ENCODE assay signal across 8 cellular contexts in the genomic region with DNA sequence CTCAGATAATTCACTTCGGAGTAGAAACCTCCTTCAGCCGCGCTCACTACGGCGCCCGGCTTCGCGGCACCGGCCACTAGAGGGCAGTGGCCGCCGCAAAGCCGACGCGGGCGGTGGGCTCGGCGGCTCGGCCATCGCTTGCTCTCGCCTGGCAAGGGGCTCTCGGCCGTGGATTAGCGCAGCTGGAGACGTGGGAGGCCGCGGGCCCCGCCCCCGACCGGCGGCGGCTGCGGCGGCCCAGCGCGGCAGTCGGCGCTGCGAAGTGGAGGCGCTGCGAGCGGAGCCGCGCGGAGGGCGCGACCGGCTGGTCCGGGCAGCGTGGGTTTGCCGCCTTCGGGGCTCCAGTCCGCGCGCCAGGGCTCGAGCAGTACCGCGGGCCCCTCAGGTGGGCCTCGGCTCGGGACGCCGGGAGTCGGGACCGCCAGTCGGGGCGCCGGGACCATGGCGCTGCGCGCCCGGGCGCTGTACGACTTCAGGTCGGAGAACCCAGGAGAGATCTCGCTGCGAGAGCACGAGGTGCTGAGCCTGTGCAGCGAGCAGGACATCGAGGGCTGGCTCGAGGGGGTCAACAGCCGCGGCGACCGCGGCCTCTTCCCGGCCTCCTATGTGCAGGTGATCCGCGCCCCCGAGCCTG. TPM values are rescaled to one million over a fixed set of nuclear protein-coding genes. Genes with fewer than 3 reads are reported as not detected.
A peak's percentile ranks its signal among the peaks of the same experiment; 100 is the strongest.
DNase-seq lines count a peak whose midpoint lies in the region; ATAC-seq, FAIRE-seq and TF ChIP-seq lines count a peak whose summit lies in the region.

A gene with protein sequence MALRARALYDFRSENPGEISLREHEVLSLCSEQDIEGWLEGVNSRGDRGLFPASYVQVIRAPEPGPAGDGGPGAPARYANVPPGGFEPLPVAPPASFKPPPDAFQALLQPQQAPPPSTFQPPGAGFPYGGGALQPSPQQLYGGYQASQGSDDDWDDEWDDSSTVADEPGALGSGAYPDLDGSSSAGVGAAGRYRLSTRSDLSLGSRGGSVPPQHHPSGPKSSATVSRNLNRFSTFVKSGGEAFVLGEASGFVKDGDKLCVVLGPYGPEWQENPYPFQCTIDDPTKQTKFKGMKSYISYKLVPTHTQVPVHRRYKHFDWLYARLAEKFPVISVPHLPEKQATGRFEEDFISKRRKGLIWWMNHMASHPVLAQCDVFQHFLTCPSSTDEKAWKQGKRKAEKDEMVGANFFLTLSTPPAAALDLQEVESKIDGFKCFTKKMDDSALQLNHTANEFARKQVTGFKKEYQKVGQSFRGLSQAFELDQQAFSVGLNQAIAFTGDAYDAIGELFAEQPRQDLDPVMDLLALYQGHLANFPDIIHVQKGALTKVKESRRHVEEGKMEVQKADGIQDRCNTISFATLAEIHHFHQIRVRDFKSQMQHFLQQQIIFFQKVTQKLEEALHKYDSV (plus strand): TSS at position 248 of the 634 bp plus-strand sequence. CDS start 194 bp downstream, at position 442.

- FAIRE-seq in urothelium cell line (lab: Jason Lieb, UNC): no peak

- peaks cover 32% of the 10 kb centered on the region for H3K36me3 Mint-ChIP-seq in T-helper 1 cell treated with Interleukin-12 subunit alpha and Interleukin-12 subunit beta and Interleukin-4 antibody, amounts not matched to agents 30 μg/mL and 1 μg/mL, for 36 hours (ENCODE audit: low read depth)

- in situ Hi-C loops in GM13976 (cut with MboI; ENCODE audit: low sequenced_read_pairs, unreplicated experiment): no loop called here

- peak within 1 kb of the TSS; percentile 67 for H3K27ac Mint-ChIP-seq in T-helper 1 cell treated with Interleukin-12 subunit alpha and Interleukin-12 subunit beta and Interleukin-4 antibody, amounts not matched to agents 30 μg/mL and 1 μg/mL, for 36 hours

- intact Hi-C loops in left ventricle myocardium superior (cut with micrococcal nuclease): loop anchor here (1.0 kb wide), 1 partner anchor 328 kb away; no protein-coding TSS in a partner anchor

- H3K27me3 Mint-ChIP-seq in T-helper 1 cell treated with Interleukin-12 subunit alpha and Interleukin-12 subunit beta and Interleukin-4 antibody, amounts not matched to agents 30 μg/mL and 1 μg/mL, for 36 hours (ENCODE audit: low read depth): peaks cover 17% of the 10 kb centered on the region

- TF ChIP-seq CTCF in GM13976 (IDR thresholded peaks at IDR 0.05; ENCODE audit: borderline replicate concordance, control extremely low read depth, extremely low read depth, insufficient read depth, missing control alignments): peak; percentile 97

- H3K4me3 Mint-ChIP-seq in T-helper 1 cell treated with Interleukin-12 subunit alpha and Interleukin-12 subunit beta and Interleukin-4 antibody, amounts not matched to agents 30 μg/mL and 1 μg/mL, for 36 hours: peak within 1 kb of the TSS; percentile 89

- DNase-seq in GM13976 (ENCODE audit: low spot score): peak; percentile 96
- DNase-seq in NCI-H1436 (lab: John Stamatoyannopoulos, UW): peak; percentile 89
- DNase-seq in amniotic stem cell (lab: John Stamatoyannopoulos, UW): peak; percentile 80
- peak; percentile 96 for DNase-seq in left ventricle myocardium superior
- DNase-seq in pulmonary artery endothelial cell (ENCODE audit: low read depth, low spot score): peak; percentile 79
- DNase-seq in urothelium cell line (ENCODE audit: low spot score): peak; percentile 93

- no peaks in the 10 kb centered on the region for H3K9me3 Mint-ChIP-seq in T-helper 1 cell treated with Interleukin-12 subunit alpha and Interleukin-12 subunit beta and Interleukin-4 antibody, amounts not matched to agents 30 μg/mL and 1 μg/mL, for 36 hours

- ATAC-seq in HG02840 (IDR thresholded peaks at IDR 0.05; ENCODE audit: low FRiP score, unreplicated experiment): peak; percentile 93
- ATAC-seq in left ventricle myocardium superior: peak; percentile 93

- H3K4me1 Mint-ChIP-seq in T-helper 1 cell treated with Interleukin-12 subunit alpha and Interleukin-12 subunit beta and Interleukin-4 antibody, amounts not matched to agents 30 μg/mL and 1 μg/mL, for 36 hours (ENCODE audit: low read depth): peaks cover 28% of the 10 kb centered on the region

RNA-seq across cellular contexts. Expression of the gene that starts here (rescaled TPM):
- 20.9 TPM for total RNA-seq in left ventricle myocardium superior
- total RNA-seq in pulmonary artery endothelial cell: 42.1 and 54.7 TPM in 2 replicates

Comparison
In these comparisons a context has a peak if more than half of its experiments do, and no peak if none do; other contexts are left out.
1. Peak in every context shown above with its lines: DNase-seq and ATAC-seq.